16 cellular contexts compared by ENCODE assay signal in the genomic region with DNA sequence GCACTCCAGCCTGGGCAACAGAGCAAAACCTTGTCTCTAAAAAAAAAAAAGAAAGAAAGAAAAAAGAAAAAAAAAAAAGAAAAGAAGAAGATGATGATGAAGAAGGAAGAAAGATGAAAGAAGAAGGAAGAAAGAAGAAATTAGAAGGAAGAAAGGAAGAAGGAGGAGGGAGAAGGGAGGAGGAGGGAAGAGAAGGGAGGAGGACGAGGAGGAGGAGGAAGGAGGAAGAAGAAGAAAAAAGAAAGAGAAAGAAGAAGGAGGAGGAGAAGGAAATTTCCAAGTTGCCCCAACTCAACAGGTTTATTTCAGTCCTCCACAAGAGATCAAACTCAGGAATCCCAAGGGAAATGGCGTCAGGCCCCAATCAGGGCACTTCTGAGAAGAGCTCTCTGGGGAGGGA.
DNase-seq lines count a peak whose midpoint lies in the region; ATAC-seq and TF ChIP-seq lines count a peak whose summit lies in the region.
"Had no signal": no experiment of that assay in that cellular context is flagged by ENCODE, and none has a peak within 500 bp of the region (broad histone marks: within the 10 kb centered on the region; RNA-seq: fewer than 3 reads in every experiment).

No MANE protein-coding gene starts in this region.

- no peaks in the 10 kb centered on the region for H3K27me3 Mint-ChIP-seq in activated B cell treated with CpG ODN at 0.5 μM for 24 hours

- DNase-seq in heart right ventricle (no peak), Right ventricle myocardium inferior (ENCODE audit: missing footprints) (no peak), activated B cell treated with CpG ODN at 0.5 μM for 24 hours (no peak), esophagus squamous epithelium (lab: John Stamatoyannopoulos, UW) (no peak), uterus (no peak), cerebellar cortex (ENCODE audit: low spot score) (no peak)
- DNase-seq: activated T-cell treated with anti-CD3 and anti-CD28 coated beads, Interleukin-2, amount 50 U/mL, for 1 hour; Karpas-422; mammary epithelial cell; NCI-H1417; NK-92 treated with Interleukin-12 subunit alpha and Interleukin-12 subunit beta, amount 100 ng/mL, for 24 hours; stimulated activated CD4-positive, alpha-beta T cell treated with anti-CD3 and anti-CD28 coated beads, Interleukin-15, amount 100 ng/mL, for 24 hours had no signal

- H3K4me1 Mint-ChIP-seq in activated B cell treated with CpG ODN at 0.5 μM for 24 hours, result peaks cover 68% of the 10 kb centered on the region

- WGBS in heart right ventricle, 2 donors, result 76 to 83% methylated on average over 2 of the region's 2 CpGs
- WGBS in esophagus squamous epithelium, 2 donors, result 69 to 86% methylated on average over 2 of the region's 2 CpGs

- H3K27me3 ChIP-seq in heart right ventricle (no peaks in the 10 kb centered on the region), esophagus squamous epithelium (no peaks in the 10 kb centered on the region), uterus (no peaks in the 10 kb centered on the region)
- H3K27me3 ChIP-seq: ascending aorta had no signal

- H3K4me1 ChIP-seq in heart right ventricle (peaks cover 16 to 92% (median 73%) of the 10 kb centered on the region in 9 donors), esophagus squamous epithelium (peaks cover 47 to 100% (median 49%) of the 10 kb centered on the region in 3 donors), uterus (no peaks in the 10 kb centered on the region)
- H3K4me1 ChIP-seq: ascending aorta had no signal

- TF ChIP-seq CTCF in heart right ventricle (IDR thresholded peaks at IDR 0.05) (no peak), activated B cell treated with CpG ODN at 0.5 μM for 24 hours (IDR thresholded peaks at IDR 0.05) (no peak), esophagus squamous epithelium (IDR thresholded peaks at IDR 0.05) (no peak), uterus (IDR thresholded peaks at IDR 0.05) (no peak)

- H3K9me3 Mint-ChIP-seq in activated B cell treated with CpG ODN at 0.5 μM for 24 hours, result no peaks in the 10 kb centered on the region
- H3K9me3 Mint-ChIP-seq: neural crest cell had no signal

- peaks cover 0 to 75% (median 39%) of the 10 kb centered on the region in 9 donors for H3K36me3 ChIP-seq in heart right ventricle
- H3K36me3 ChIP-seq in esophagus squamous epithelium, result peaks cover 0 to 31% (median 0%) of the 10 kb centered on the region in 3 donors
- no peaks in the 10 kb centered on the region for H3K36me3 ChIP-seq in uterus
- H3K36me3 ChIP-seq: ascending aorta had no signal

- H3K4me3 ChIP-seq in heart right ventricle, result no peak overlapping the region
- H3K4me3 ChIP-seq in esophagus squamous epithelium, result no peak overlapping the region
- H3K4me3 ChIP-seq in uterus, result no peak overlapping the region
- H3K4me3 ChIP-seq: ascending aorta had no signal

- H3K27ac Mint-ChIP-seq in activated B cell treated with CpG ODN at 0.5 μM for 24 hours, result peak overlapping the region; percentile 30

- no peak overlapping the region for H3K4me3 Mint-ChIP-seq in activated B cell treated with CpG ODN at 0.5 μM for 24 hours
- H3K4me3 Mint-ChIP-seq: neural crest cell had no signal

- intact Hi-C loops in heart right ventricle (cut with DNase I) (loop anchor here in 6 of 10 donors (2.0 to 10.0 kb wide), 4 partner anchors 65 to 238 kb away; no protein-coding TSS in a partner anchor), Right ventricle myocardium inferior (cut with DNase I) (loop anchor here (5.0 kb wide), 1 partner anchor 55 kb away; no protein-coding TSS in a partner anchor), activated B cell treated with CpG ODN at 0.5 μM for 24 hours (cut with micrococcal nuclease) (no loop called here), esophagus squamous epithelium (cut with DNase I) (loop anchor here (10.0 kb wide), 1 partner anchor 228 kb away; no protein-coding TSS in a partner anchor), uterus (cut with DNase I; ENCODE audit: low total_unique reads) (loop anchor here (10.0 kb wide), 1 partner anchor 252 kb away; no protein-coding TSS in a partner anchor)

- POLR2A ChIA-PET in activated B cell treated with CpG ODN at 0.5 μM for 24 hours (lab: Charles Lee), result interaction anchor here (0.7 to 4.5 kb wide), 2 partner anchors 15 to 19 kb away, joined by 10 to 29 read pairs; no protein-coding TSS in a partner anchor

- H3K9me3 ChIP-seq in heart right ventricle (no peaks in the 10 kb centered on the region), esophagus squamous epithelium (no peaks in the 10 kb centered on the region), uterus (no peaks in the 10 kb centered on the region)
- H3K9me3 ChIP-seq: ascending aorta had no signal

- H3K27ac ChIP-seq in heart right ventricle (peak overlapping the region in 8 of 10 donors; percentile 13 to 87 (median 76)), esophagus squamous epithelium (peak overlapping the region in 3 of 4 donors; percentile 84 to 90 (median 87)), uterus (peak overlapping the region; percentile 50 to 72)

- TF ChIP-seq POLR2A in esophagus squamous epithelium (IDR thresholded peaks at IDR 0.05), result no peak
- TF ChIP-seq POLR2A in uterus (IDR thresholded peaks at IDR 0.05), result no peak

- H3K36me3 Mint-ChIP-seq in activated B cell treated with CpG ODN at 0.5 μM for 24 hours (ENCODE audit: low read depth), result no peaks in the 10 kb centered on the region

- CTCF ChIA-PET in activated B cell treated with CpG ODN at 0.5 μM for 24 hours (lab: Charles Lee), result interaction anchor here (1.3 kb wide), 1 partner anchor 44 kb away, joined by 3 read pairs; no protein-coding TSS in a partner anchor

- ATAC-seq in heart right ventricle (no peak), Right ventricle myocardium inferior (no peak), activated B cell treated with CpG ODN at 0.5 μM for 24 hours (ENCODE audit: low read depth) (no peak), HG02973 (IDR thresholded peaks at IDR 0.05; ENCODE audit: unreplicated experiment) (no peak), esophagus mucosa (no peak)
